Comparison of ENCODE assay signal across 8 cellular contexts in genomic region chr5:149357370-149358293, GRCh38. TPM values are rescaled to one million over a fixed set of nuclear protein-coding genes. Genes with fewer than 3 reads are reported as not detected.
DNase-seq lines count a peak whose midpoint lies in the region; TF ChIP-seq lines count a peak whose summit lies in the region.

Gene PCYOX1L (plus strand): TSS chr5:149358046. CDS start chr5:149358069, 23 bp downstream.

- peaks cover 25% of the 10 kb centered on the region for H3K36me3 ChIP-seq in neutrophil

- H3K4me1 Mint-ChIP-seq in HFFc6 (ENCODE audit: low read depth): peaks cover 23% of the 10 kb centered on the region

- peak within 1 kb of the TSS; percentile 96 for H3K4me3 Mint-ChIP-seq in HFFc6

- peaks cover 19% of the 10 kb centered on the region for H3K36me3 Mint-ChIP-seq in HFFc6 (ENCODE audit: low read depth)

- peaks cover 2% of the 10 kb centered on the region; the same call in 1 of the 2 replicates for H3K27me3 Mint-ChIP-seq in HFFc6 (ENCODE audit: insufficient read depth)

- H3K9me3 Mint-ChIP-seq in HFFc6: no peaks in the 10 kb centered on the region

- no peaks in the 10 kb centered on the region for H3K27me3 ChIP-seq in neutrophil

- peaks cover 40 to 44% of the 10 kb centered on the region in 2 experiments for H3K4me1 ChIP-seq in neutrophil (ENCODE audit: control insufficient read depth in 1 of 2, insufficient read depth in 1 of 2, low read depth in 1 of 2, low read length in 1 of 2)

- TF ChIP-seq CTCF in HFFc6 (IDR thresholded peaks at IDR 0.05) (no peak), neutrophil (IDR thresholded peaks at IDR 0.05) (peak; percentile 42)

- no peaks in the 10 kb centered on the region for H3K9me3 ChIP-seq in neutrophil

- H3K27ac Mint-ChIP-seq in HFFc6: peak within 1 kb of the TSS; percentile 74

- peak within 1 kb of the TSS; percentile 71 to 87 for H3K4me3 ChIP-seq in neutrophil (ENCODE audit: low read depth in 1 of 2, low read length in 1 of 2)

- in situ Hi-C loops in SK-MEL-5 (cut with HindIII; ENCODE audit: low pct_unique_long_range_greater_than_20kb, low sequenced_read_pairs): no loop called here

- peak within 1 kb of the TSS; percentile 82 for H3K27ac ChIP-seq in neutrophil
- peak within 1 kb of the TSS; percentile 78 for H3K27ac ChIP-seq in substantia nigra (ENCODE audit: low read depth, low read length, poor library complexity, severe bottlenecking)

- DNase-seq in GM04504 (ENCODE audit: low read depth): peak; percentile 84
- DNase-seq in HFFc6: peak; percentile 95
- peak; percentile 96 for DNase-seq in NAMALWA (ENCODE audit: low spot score)
- DNase-seq in SK-MEL-5 (ENCODE audit: low read depth, low spot score): peak; percentile 93
- DNase-seq in activated naive CD4-positive, alpha-beta T cell treated with Interleukin-2 at 50 U/mL for 16 hours: peak; percentile 99
- DNase-seq in germinal center (ENCODE audit: low spot score): peak; percentile 99
- DNase-seq in substantia nigra (lab: John Stamatoyannopoulos, UW): peak; percentile 56 to 98 (median 94)

RNA-seq across cellular contexts. Expression of gene PCYOX1L, which starts in this region (rescaled TPM):
- 10 to 100 TPM in 5 of 6 experiments, 1 to 10 TPM in 1; 9.8 to 13.5 (median 11.0) TPM for total RNA-seq in HFFc6 (2021; fragmentation: NEBNext Ultra II Directional; extraction: Animal tissue kit (Norgen Biotek cat#: 25700))
- 2.9 TPM in 2 replicates for total RNA-seq in SK-MEL-5 (2014; rRNA removed; shearing (Covaris generic))
- 5.4 TPM in 2 replicates for polyA plus RNA-seq in SK-MEL-5 (2015; cell fraction: cytosol; rRNA removed)
- polyA plus RNA-seq in SK-MEL-5 (2015; cell fraction: nucleus; rRNA removed): 10.5 and 12.0 TPM in 2 replicates

Comparison
In these comparisons a context has a peak if more than half of its experiments do, and no peak if none do; other contexts are left out.
1. Peak in every context shown above with its lines: DNase-seq, H3K4me3 ChIP-seq and H3K27ac ChIP-seq.